In the genomic region with DNA sequence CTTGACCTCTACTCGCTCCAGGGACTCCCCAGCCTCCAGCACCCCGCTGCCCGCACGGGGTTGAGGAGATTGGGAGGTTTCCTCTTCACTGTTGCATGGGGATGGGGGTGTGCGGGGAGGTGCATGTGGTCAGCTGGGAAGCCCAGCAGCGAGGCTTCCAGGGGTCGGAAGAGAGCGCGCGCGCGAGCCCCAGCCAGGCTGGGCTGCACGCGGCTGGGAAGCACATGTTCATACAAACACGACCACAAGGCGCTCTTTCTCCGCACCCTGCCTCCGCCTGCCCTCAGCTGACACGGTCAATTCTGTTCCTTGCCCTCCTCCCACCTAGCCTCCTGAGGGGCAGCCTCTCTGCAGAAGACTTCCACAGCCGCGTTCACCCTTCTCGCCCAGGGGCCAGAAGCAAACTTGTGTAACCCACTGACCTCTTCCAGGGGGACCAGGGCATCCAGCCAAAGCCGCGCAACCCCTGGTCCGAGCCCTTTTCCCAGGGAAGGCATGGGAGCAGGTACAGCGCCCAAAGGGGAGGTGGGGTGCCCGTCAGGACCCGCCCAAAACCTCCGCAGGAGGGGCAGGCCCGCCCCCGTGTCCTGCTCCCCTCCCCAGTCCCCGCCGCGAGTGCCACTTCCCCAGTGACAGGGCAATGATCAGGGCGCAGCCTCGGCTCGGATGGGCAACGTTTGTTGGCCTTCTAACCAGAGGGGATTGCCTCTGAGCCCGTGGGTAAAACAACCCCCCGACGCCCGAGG, we compare ENCODE assay signal across 10 cellular contexts. TPM values are rescaled to one million over a fixed set of nuclear protein-coding genes. Genes with fewer than 3 reads are reported as not detected.
DNase-seq lines count a peak whose midpoint lies in the region; ATAC-seq and TF ChIP-seq lines count a peak whose summit lies in the region.
"Had no signal": no experiment of that assay in that cellular context is flagged by ENCODE, and none has a peak within 500 bp of the region (broad histone marks: within the 10 kb centered on the region; RNA-seq: fewer than 3 reads in every experiment).

No MANE protein-coding gene starts in this region.

- H3K9ac ChIP-seq in endodermal cell (ENCODE audit: extremely low read depth, low read length, poor library complexity, severe bottlenecking), result no peak overlapping the region

- H3K9me3 ChIP-seq in endodermal cell (ENCODE audit: control insufficient read depth, low read length) (no peaks in the 10 kb centered on the region), lower lobe of right lung (no peaks in the 10 kb centered on the region), transverse colon (no peaks in the 10 kb centered on the region)

- H3K4me1 Mint-ChIP-seq in endodermal cell, result peaks cover 18% of the 10 kb centered on the region

- H3K36me3 Mint-ChIP-seq in endodermal cell (ENCODE audit: low read depth), result no peaks in the 10 kb centered on the region
- H3K36me3 Mint-ChIP-seq: activated naive CD8-positive, alpha-beta T cell had no signal

- in situ Hi-C loops in transverse colon (cut with MboI; ENCODE audit: low pct_ligation_motif_present in 1 of 4, low pct_unique_long_range_greater_than_20kb in 1 of 4, low sequenced_read_pairs in 3 of 4), result loop anchor here in 1 of 4 donors (25.0 kb wide), 1 partner anchor 843 kb away; no protein-coding TSS in a partner anchor

- no peak for TF ChIP-seq EP300 in transverse colon (IDR thresholded peaks at IDR 0.05; ENCODE audit: low read depth)

- 3 to 7% methylated on average over 12 to 42 of the region's 42 CpGs for WGBS in endodermal cell (ENCODE audit: insufficient coverage in 1 of 2, insufficient read length in 1 of 2), 2 experiments
- 14% methylated on average over 40 of the region's 42 CpGs; no CpG with 5 or more reads in 1 of the 2 donors for WGBS in transverse colon (ENCODE audit: low coverage in 1 of 2), 2 donors

- H3K4me1 ChIP-seq in endodermal cell (ENCODE audit: control insufficient read depth, insufficient read depth, low read length), result no peaks in the 10 kb centered on the region
- peaks cover 16% of the 10 kb centered on the region for H3K4me1 ChIP-seq in lower lobe of right lung
- H3K4me1 ChIP-seq in transverse colon, result peaks cover 3 to 26% (median 14%) of the 10 kb centered on the region in 4 donors

- H3K9me3 Mint-ChIP-seq in endodermal cell, result peaks cover 3% of the 10 kb centered on the region

- intact Hi-C loops in lower lobe of right lung (cut with DNase I) (no loop called here), transverse colon (cut with DNase I; ENCODE audit: low total_unique reads) (no loop called here)

- H3K27ac Mint-ChIP-seq in endodermal cell, result no peak overlapping the region
- H3K27ac Mint-ChIP-seq: activated naive CD8-positive, alpha-beta T cell had no signal

- H3K4me3 Mint-ChIP-seq in endodermal cell, result peak overlapping the region; percentile 61
- H3K4me3 Mint-ChIP-seq: activated naive CD8-positive, alpha-beta T cell had no signal

- peaks cover 82% of the 10 kb centered on the region for H3K27me3 Mint-ChIP-seq in endodermal cell (ENCODE audit: insufficient read depth)

- H3K27ac ChIP-seq in endodermal cell (ENCODE audit: low read depth, low read length) (no peak overlapping the region), lower lobe of right lung (no peak overlapping the region), transverse colon (peak overlapping the region; percentile 34 to 71 (median 53))
- H3K27ac ChIP-seq: 22Rv1 had no signal

- peak; percentile 47 to 57 for ATAC-seq in lower lobe of right lung
- ATAC-seq in HG03135 (IDR thresholded peaks at IDR 0.05; ENCODE audit: unreplicated experiment), result no peak
- ATAC-seq in GM18517 (IDR thresholded peaks at IDR 0.05; ENCODE audit: unreplicated experiment), result no peak

- DNase-seq in DMS 273 (lab: John Stamatoyannopoulos, UW; ENCODE audit: unreplicated experiment) (peak; percentile 12), DMS 273 treated with DMSO at 0.1 percent for 48 hours (lab: John Stamatoyannopoulos, UW) (no peak), endodermal cell (peak; percentile 82), lower lobe of right lung (peak; percentile 51), transverse colon (no peak), NCI-H2196 treated with DMSO at 0.1 percent for 48 hours (lab: John Stamatoyannopoulos, UW; ENCODE audit: unreplicated experiment) (no peak)

- H3K27me3 ChIP-seq in endodermal cell (ENCODE audit: control insufficient read depth, insufficient read depth, low read length, poor library complexity, severe bottlenecking) (peaks cover 68% of the 10 kb centered on the region), lower lobe of right lung (ENCODE audit: low read depth) (peaks cover 25% of the 10 kb centered on the region), transverse colon (peaks cover 44% of the 10 kb centered on the region)

- TF ChIP-seq CTCF in endodermal cell (conservative IDR thresholded peaks at IDR 0.05), result peak; percentile 15
- TF ChIP-seq CTCF in lower lobe of right lung (IDR thresholded peaks at IDR 0.05), result no peak
- no peak for TF ChIP-seq CTCF in transverse colon (IDR thresholded peaks at IDR 0.05)

- TF ChIP-seq POLR2A in transverse colon (IDR thresholded peaks at IDR 0.05), result no peak

- H3K36me3 ChIP-seq in endodermal cell (ENCODE audit: control insufficient read depth, insufficient read depth, low read length) (no peaks in the 10 kb centered on the region), lower lobe of right lung (no peaks in the 10 kb centered on the region), transverse colon (no peaks in the 10 kb centered on the region)

- H3K4me3 ChIP-seq in endodermal cell (ENCODE audit: low read length) (peak overlapping the region; percentile 80), lower lobe of right lung (peak overlapping the region; percentile 46), transverse colon (peak overlapping the region in 3 of 4 donors; percentile 27 to 50 (median 30))

RNA-seq across cellular contexts. Expression of gene COL24A1, which starts 1.3 kb away (rescaled TPM):
- under 1 TPM; 0.84 to 0.95 TPM for total RNA-seq in endodermal cell
- polyA plus RNA-seq in endodermal cell (2013, experiment 1 of 2), result 1.4 TPM
- 1.0 TPM for polyA plus RNA-seq in endodermal cell (2013, experiment 2 of 2)
- 1.1 TPM for total RNA-seq in lower lobe of right lung
- 1 to 10 TPM in 2 of 4 donors, under 1 TPM in 2; 0.68 to 1.2 (median 0.93) TPM for total RNA-seq in transverse colon

Comparison
In these comparisons a context has a peak if more than half of its experiments do, and no peak if none do; other contexts are left out.
1. DNase-seq: peak in DMS 273 (single experiment), endodermal cell (single experiment) and lower lobe of right lung (single experiment); none in DMS 273 treated with DMSO at 0.1 percent for 48 hours (single experiment), transverse colon (single experiment) and NCI-H2196 treated with DMSO at 0.1 percent for 48 hours (single experiment).
2. H3K27ac ChIP-seq: peak in transverse colon (4 of 4); none in endodermal cell (single experiment) and lower lobe of right lung (single experiment).
3. H3K4me3 ChIP-seq: peak in every context shown above with its lines; median percentile 80 in endodermal cell; 46 in lower lobe of right lung; 30 in transverse colon.
4. ATAC-seq: peak in lower lobe of right lung (2 of 2); none in HG03135 (single experiment) and GM18517 (single experiment).